22 cellular contexts compared by ENCODE assay signal in genomic region chr21:28317177-28317950, GRCh38.
"Had no signal": no experiment of that assay in that cellular context is flagged by ENCODE, and none has a peak within 500 bp of the region (broad histone marks: within the 10 kb centered on the region; RNA-seq: fewer than 3 reads in every experiment).

No MANE protein-coding gene starts in this region.

- FAIRE-seq: endothelial cell of umbilical vein, keratinocyte had no signal

- H3K36me3 Mint-ChIP-seq: activated naive CD4-positive, alpha-beta T cell treated with anti-CD3 and anti-CD28 coated beads, Interleukin-2, amount 50 U/mL, for 72 hours; naive thymus-derived CD4-positive, alpha-beta T cell; neural progenitor cell; T-cell; type B pancreatic cell had no signal

- H3K27ac Mint-ChIP-seq: activated naive CD4-positive, alpha-beta T cell treated with anti-CD3 and anti-CD28 coated beads, Interleukin-2, amount 50 U/mL, for 72 hours; dendritic cell treated with granulocyte-macrophage colony-stimulating factor and Interleukin-4, amounts not matched to agents 40 ng/mL and 50 ng/mL, for 4 days; naive thymus-derived CD4-positive, alpha-beta T cell; neural progenitor cell; T-cell; T-helper 2 cell treated with Interferon-gamma antibody and Interleukin-4, amounts not matched to agents 5 μg/mL and 100 μg/mL, for 36 hours; type B pancreatic cell; WTC11 had no signal

- H2AFZ ChIP-seq: neural progenitor cell had no signal

- H3K9me3 ChIP-seq: prostate gland had no signal

- H3K9ac ChIP-seq: neural progenitor cell had no signal

- ATAC-seq: activated naive CD4-positive, alpha-beta T cell treated with anti-CD3 and anti-CD28 coated beads, Interleukin-2, amount 50 U/mL, for 72 hours; esophagus mucosa; heart left ventricle; naive thymus-derived CD4-positive, alpha-beta T cell; T-cell; WTC11 had no signal

- DNase-seq: activated T-cell treated with anti-CD3 and anti-CD28 coated beads, Interleukin-2, amount 50 U/mL, for 1 hour; aorta; brain microvascular endothelial cell; caudate nucleus; effector CD4-positive, alpha-beta T cell; heart left ventricle; naive thymus-derived CD4-positive, alpha-beta T cell; stimulated activated CD4-positive, alpha-beta T cell treated with anti-CD3 and anti-CD28 coated beads, Interleukin-12 subunit alpha, Interleukin-12 subunit beta, amount 100 ng/mL, for 4 hours; stimulated activated CD4-positive, alpha-beta T cell treated with anti-CD3 and anti-CD28 coated beads, Interleukin-4, amount 100 ng/mL, for 4 hours; stomach; T-cell had no signal

- H3K4me1 ChIP-seq: heart left ventricle, neural progenitor cell, prostate gland had no signal

- H3K4me1 Mint-ChIP-seq: naive thymus-derived CD4-positive, alpha-beta T cell; neural progenitor cell; T-cell had no signal

- H3K27ac ChIP-seq: brain microvascular endothelial cell, heart left ventricle, neural progenitor cell, prostate gland, stomach had no signal

- H3K4me3 Mint-ChIP-seq: dendritic cell treated with granulocyte-macrophage colony-stimulating factor and Interleukin-4, amounts not matched to agents 40 ng/mL and 50 ng/mL, for 4 days; naive thymus-derived CD4-positive, alpha-beta T cell; neural progenitor cell; T-cell; T-helper 2 cell treated with Interferon-gamma antibody and Interleukin-4, amounts not matched to agents 5 μg/mL and 100 μg/mL, for 36 hours; type B pancreatic cell; WTC11 had no signal

- H3K27me3 Mint-ChIP-seq: dendritic cell treated with granulocyte-macrophage colony-stimulating factor and Interleukin-4, amounts not matched to agents 40 ng/mL and 50 ng/mL, for 4 days; naive thymus-derived CD4-positive, alpha-beta T cell; T-cell; type B pancreatic cell had no signal

- H3K4me2 ChIP-seq: neural progenitor cell had no signal

- H3K4me3 ChIP-seq: heart left ventricle, lung, neural progenitor cell, prostate gland, stomach had no signal

- H3K27me3 ChIP-seq: brain microvascular endothelial cell, heart left ventricle, neural progenitor cell, stomach had no signal

- H3K9me3 Mint-ChIP-seq: T-helper 2 cell treated with Interferon-gamma antibody and Interleukin-4, amounts not matched to agents 5 μg/mL and 100 μg/mL, for 36 hours had no signal

- H3K36me3 ChIP-seq: brain microvascular endothelial cell, heart left ventricle, neural progenitor cell, prostate gland, stomach had no signal
